ENCODE assay signal across 1 cellular context in the genomic region with DNA sequence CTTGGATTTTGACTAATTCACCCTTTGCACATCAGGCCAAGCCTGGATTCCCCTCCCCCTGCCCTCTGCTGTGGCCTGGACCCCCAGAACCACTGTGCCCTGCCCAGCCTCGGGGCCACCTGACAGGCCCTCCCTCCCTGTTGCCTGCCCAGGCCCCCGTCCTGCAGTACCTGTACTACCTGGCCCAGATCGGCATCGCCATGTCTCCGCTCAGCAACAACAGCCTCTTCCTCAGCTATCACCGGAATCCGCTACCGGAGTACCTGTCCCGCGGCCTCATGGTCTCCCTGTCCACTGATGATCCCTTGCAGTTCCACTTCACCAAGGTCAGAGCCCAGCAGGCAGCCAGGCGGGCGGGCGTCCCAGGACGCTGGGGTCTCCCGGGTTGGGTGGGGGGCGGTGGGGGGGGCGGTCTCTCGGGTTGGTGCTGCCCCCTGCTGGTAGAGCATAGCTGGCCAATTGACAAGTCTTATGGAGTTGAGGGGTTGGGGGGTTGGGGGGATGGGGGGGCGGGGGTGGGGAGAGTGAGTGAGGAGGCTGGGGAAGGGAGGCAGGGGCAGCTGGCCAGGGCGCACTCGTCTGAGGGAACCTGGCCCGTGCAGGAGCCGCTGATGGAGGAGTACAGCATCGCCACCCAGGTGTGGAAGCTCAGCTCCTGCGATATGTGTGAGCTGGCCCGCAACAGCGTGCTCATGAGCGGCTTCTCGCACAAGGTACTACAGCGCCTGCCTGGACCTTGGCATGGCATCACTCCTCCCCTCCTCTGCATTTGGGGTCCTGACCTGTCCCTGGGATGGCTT.
TF ChIP-seq lines count a peak whose summit lies in the region.

No MANE protein-coding gene starts in this region.

TF ChIP-seq in liver, 16 proteins besides CTCF, POLR2A, EP300 and RAD21:
- no peak for TF ChIP-seq GABPA (IDR thresholded peaks at IDR 0.05 in 1 of 2, conservative IDR thresholded peaks at IDR 0.05 in 1 of 2)
- no peak for TF ChIP-seq RXRA (IDR thresholded peaks at IDR 0.05)
- TF ChIP-seq, protein P1, sequence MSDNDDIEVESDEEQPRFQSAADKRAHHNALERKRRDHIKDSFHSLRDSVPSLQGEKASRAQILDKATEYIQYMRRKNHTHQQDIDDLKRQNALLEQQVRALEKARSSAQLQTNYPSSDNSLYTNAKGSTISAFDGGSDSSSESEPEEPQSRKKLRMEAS (IDR thresholded peaks at IDR 0.05), result no peak
- TF ChIP-seq, protein P2, sequence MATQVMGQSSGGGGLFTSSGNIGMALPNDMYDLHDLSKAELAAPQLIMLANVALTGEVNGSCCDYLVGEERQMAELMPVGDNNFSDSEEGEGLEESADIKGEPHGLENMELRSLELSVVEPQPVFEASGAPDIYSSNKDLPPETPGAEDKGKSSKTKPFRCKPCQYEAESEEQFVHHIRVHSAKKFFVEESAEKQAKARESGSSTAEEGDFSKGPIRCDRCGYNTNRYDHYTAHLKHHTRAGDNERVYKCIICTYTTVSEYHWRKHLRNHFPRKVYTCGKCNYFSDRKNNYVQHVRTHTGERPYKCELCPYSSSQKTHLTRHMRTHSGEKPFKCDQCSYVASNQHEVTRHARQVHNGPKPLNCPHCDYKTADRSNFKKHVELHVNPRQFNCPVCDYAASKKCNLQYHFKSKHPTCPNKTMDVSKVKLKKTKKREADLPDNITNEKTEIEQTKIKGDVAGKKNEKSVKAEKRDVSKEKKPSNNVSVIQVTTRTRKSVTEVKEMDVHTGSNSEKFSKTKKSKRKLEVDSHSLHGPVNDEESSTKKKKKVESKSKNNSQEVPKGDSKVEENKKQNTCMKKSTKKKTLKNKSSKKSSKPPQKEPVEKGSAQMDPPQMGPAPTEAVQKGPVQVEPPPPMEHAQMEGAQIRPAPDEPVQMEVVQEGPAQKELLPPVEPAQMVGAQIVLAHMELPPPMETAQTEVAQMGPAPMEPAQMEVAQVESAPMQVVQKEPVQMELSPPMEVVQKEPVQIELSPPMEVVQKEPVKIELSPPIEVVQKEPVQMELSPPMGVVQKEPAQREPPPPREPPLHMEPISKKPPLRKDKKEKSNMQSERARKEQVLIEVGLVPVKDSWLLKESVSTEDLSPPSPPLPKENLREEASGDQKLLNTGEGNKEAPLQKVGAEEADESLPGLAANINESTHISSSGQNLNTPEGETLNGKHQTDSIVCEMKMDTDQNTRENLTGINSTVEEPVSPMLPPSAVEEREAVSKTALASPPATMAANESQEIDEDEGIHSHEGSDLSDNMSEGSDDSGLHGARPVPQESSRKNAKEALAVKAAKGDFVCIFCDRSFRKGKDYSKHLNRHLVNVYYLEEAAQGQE (IDR thresholded peaks at IDR 0.05), result no peak
- no peak for TF ChIP-seq HNF4G (IDR thresholded peaks at IDR 0.05)
- TF ChIP-seq HNF4A (conservative IDR thresholded peaks at IDR 0.05), result no peak
- TF ChIP-seq JUND (IDR thresholded peaks at IDR 0.05), result no peak
- TF ChIP-seq, protein P3, sequence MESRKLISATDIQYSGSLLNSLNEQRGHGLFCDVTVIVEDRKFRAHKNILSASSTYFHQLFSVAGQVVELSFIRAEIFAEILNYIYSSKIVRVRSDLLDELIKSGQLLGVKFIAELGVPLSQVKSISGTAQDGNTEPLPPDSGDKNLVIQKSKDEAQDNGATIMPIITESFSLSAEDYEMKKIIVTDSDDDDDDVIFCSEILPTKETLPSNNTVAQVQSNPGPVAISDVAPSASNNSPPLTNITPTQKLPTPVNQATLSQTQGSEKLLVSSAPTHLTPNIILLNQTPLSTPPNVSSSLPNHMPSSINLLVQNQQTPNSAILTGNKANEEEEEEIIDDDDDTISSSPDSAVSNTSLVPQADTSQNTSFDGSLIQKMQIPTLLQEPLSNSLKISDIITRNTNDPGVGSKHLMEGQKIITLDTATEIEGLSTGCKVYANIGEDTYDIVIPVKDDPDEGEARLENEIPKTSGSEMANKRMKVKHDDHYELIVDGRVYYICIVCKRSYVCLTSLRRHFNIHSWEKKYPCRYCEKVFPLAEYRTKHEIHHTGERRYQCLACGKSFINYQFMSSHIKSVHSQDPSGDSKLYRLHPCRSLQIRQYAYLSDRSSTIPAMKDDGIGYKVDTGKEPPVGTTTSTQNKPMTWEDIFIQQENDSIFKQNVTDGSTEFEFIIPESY (IDR thresholded peaks at IDR 0.05), result no peak
- no peak for TF ChIP-seq NR2F2 (IDR thresholded peaks at IDR 0.05)
- no peak for TF ChIP-seq SP1 (IDR thresholded peaks at IDR 0.05)
- TF ChIP-seq EGR1 (IDR thresholded peaks at IDR 0.05; ENCODE audit: low read depth in 2 of 2), result no peak
- no peak for TF ChIP-seq TAF1 (conservative IDR thresholded peaks at IDR 0.05)
- TF ChIP-seq FOXA1 (IDR thresholded peaks at IDR 0.05), result no peak
